ENCODE assay signal across 1 cellular context in the genomic region with DNA sequence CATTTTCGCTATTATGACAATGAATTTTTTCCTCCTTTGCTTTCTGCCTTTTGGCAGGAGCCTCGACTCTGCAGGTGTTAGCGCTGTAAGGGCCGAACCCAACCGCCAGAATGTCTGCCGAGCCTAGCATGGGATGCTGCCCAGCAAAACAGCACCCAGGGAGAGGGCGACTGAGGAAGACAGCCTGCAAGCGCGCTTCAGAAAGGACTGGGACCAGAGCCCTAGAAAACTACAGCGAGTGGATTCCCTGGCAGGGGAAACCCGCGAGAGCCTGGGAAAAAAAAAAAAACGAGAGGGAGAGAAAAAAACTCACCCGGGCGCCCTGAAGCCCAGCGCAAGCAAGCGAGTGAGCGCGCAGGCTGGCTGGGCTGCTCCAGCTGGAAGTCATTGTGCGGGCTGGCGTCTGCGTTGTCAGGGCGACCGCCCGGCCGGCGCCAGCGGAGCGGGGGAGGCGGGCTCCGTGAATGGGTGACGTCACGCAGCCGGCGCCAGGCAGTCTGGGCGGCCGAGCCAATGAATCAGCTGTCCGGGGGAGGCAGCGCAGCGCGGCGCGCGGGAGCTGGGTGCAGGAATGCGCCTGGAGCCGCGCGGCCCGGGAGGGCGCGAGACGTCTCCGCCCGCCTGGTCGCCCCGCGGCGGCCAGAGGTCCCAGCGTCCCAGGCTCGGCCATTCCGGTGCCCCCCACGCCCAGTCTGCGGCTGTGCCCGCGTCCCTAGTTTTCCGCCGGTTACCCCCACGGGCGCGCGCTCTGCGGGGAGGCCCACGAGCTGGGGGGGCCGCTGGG.
TF ChIP-seq lines count a peak whose summit lies in the region.

No MANE protein-coding gene starts in this region.

TF ChIP-seq in HepG2, 621 proteins besides CTCF, POLR2A, EP300 and RAD21 (continued from another document and continues in another):
- TF ChIP-seq, protein P1, sequence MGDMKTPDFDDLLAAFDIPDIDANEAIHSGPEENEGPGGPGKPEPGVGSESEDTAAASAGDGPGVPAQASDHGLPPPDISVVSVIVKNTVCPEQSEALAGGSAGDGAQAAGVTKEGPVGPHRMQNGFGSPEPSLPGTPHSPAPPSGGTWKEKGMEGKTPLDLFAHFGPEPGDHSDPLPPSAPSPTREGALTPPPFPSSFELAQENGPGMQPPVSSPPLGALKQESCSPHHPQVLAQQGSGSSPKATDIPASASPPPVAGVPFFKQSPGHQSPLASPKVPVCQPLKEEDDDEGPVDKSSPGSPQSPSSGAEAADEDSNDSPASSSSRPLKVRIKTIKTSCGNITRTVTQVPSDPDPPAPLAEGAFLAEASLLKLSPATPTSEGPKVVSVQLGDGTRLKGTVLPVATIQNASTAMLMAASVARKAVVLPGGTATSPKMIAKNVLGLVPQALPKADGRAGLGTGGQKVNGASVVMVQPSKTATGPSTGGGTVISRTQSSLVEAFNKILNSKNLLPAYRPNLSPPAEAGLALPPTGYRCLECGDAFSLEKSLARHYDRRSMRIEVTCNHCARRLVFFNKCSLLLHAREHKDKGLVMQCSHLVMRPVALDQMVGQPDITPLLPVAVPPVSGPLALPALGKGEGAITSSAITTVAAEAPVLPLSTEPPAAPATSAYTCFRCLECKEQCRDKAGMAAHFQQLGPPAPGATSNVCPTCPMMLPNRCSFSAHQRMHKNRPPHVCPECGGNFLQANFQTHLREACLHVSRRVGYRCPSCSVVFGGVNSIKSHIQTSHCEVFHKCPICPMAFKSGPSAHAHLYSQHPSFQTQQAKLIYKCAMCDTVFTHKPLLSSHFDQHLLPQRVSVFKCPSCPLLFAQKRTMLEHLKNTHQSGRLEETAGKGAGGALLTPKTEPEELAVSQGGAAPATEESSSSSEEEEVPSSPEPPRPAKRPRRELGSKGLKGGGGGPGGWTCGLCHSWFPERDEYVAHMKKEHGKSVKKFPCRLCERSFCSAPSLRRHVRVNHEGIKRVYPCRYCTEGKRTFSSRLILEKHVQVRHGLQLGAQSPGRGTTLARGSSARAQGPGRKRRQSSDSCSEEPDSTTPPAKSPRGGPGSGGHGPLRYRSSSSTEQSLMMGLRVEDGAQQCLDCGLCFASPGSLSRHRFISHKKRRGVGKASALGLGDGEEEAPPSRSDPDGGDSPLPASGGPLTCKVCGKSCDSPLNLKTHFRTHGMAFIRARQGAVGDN (CRISPR knock-in tag; IDR thresholded peaks at IDR 0.05) = peak; percentile 95
- TF ChIP-seq ZBTB43 (CRISPR knock-in tag; conservative IDR thresholded peaks at IDR 0.05) (peak; percentile 91), CREB1 (IDR thresholded peaks at IDR 0.05) (peak; percentile 100), CREB1 (CRISPR knock-in tag; IDR thresholded peaks at IDR 0.05) (peak; percentile 87), ZNF670 (CRISPR knock-in tag; IDR thresholded peaks at IDR 0.05; ENCODE audit: borderline replicate concordance) (peak; percentile 88; the same call in 1 of the 2 replicates), REL (CRISPR knock-in tag; conservative IDR thresholded peaks at IDR 0.05) (no peak), RBFOX2 (IDR thresholded peaks at IDR 0.05; ENCODE audit: low read depth, low read length) (peak; percentile 84), SNRNP70 (IDR thresholded peaks at IDR 0.05; ENCODE audit: low read depth, low read length) (no peak), NRL (CRISPR knock-in tag; IDR thresholded peaks at IDR 0.05; ENCODE audit: borderline replicate concordance) (no peak; the same call in 1 of the 2 replicates), SNAPC2 (CRISPR knock-in tag; IDR thresholded peaks at IDR 0.05) (peak; percentile 88), ZNF83 (CRISPR knock-in tag; IDR thresholded peaks at IDR 0.05; ENCODE audit: borderline replicate concordance) (peak; percentile 38; the same call in 1 of the 2 replicates), NFKBIZ (CRISPR knock-in tag; IDR thresholded peaks at IDR 0.05) (no peak), ATF1 (CRISPR knock-in tag; IDR thresholded peaks at IDR 0.05) (peak; percentile 76), THAP9 (CRISPR knock-in tag; IDR thresholded peaks at IDR 0.05; ENCODE audit: borderline replicate concordance) (peak; percentile 50; the same call in 1 of the 2 replicates), ZBTB38 (CRISPR knock-in tag; IDR thresholded peaks at IDR 0.05) (peak; percentile 93), ZNF362 (CRISPR knock-in tag; IDR thresholded peaks at IDR 0.05; ENCODE audit: borderline replicate concordance) (peak; percentile 97), ZNF224 (CRISPR knock-in tag; IDR thresholded peaks at IDR 0.05) (peak; percentile 61; the same call in 1 of the 2 replicates), HIVEP1 (CRISPR knock-in tag; IDR thresholded peaks at IDR 0.05) (no peak), THAP11 (CRISPR knock-in tag; IDR thresholded peaks at IDR 0.05) (peak; percentile 66)
- TF ChIP-seq, protein P2, sequence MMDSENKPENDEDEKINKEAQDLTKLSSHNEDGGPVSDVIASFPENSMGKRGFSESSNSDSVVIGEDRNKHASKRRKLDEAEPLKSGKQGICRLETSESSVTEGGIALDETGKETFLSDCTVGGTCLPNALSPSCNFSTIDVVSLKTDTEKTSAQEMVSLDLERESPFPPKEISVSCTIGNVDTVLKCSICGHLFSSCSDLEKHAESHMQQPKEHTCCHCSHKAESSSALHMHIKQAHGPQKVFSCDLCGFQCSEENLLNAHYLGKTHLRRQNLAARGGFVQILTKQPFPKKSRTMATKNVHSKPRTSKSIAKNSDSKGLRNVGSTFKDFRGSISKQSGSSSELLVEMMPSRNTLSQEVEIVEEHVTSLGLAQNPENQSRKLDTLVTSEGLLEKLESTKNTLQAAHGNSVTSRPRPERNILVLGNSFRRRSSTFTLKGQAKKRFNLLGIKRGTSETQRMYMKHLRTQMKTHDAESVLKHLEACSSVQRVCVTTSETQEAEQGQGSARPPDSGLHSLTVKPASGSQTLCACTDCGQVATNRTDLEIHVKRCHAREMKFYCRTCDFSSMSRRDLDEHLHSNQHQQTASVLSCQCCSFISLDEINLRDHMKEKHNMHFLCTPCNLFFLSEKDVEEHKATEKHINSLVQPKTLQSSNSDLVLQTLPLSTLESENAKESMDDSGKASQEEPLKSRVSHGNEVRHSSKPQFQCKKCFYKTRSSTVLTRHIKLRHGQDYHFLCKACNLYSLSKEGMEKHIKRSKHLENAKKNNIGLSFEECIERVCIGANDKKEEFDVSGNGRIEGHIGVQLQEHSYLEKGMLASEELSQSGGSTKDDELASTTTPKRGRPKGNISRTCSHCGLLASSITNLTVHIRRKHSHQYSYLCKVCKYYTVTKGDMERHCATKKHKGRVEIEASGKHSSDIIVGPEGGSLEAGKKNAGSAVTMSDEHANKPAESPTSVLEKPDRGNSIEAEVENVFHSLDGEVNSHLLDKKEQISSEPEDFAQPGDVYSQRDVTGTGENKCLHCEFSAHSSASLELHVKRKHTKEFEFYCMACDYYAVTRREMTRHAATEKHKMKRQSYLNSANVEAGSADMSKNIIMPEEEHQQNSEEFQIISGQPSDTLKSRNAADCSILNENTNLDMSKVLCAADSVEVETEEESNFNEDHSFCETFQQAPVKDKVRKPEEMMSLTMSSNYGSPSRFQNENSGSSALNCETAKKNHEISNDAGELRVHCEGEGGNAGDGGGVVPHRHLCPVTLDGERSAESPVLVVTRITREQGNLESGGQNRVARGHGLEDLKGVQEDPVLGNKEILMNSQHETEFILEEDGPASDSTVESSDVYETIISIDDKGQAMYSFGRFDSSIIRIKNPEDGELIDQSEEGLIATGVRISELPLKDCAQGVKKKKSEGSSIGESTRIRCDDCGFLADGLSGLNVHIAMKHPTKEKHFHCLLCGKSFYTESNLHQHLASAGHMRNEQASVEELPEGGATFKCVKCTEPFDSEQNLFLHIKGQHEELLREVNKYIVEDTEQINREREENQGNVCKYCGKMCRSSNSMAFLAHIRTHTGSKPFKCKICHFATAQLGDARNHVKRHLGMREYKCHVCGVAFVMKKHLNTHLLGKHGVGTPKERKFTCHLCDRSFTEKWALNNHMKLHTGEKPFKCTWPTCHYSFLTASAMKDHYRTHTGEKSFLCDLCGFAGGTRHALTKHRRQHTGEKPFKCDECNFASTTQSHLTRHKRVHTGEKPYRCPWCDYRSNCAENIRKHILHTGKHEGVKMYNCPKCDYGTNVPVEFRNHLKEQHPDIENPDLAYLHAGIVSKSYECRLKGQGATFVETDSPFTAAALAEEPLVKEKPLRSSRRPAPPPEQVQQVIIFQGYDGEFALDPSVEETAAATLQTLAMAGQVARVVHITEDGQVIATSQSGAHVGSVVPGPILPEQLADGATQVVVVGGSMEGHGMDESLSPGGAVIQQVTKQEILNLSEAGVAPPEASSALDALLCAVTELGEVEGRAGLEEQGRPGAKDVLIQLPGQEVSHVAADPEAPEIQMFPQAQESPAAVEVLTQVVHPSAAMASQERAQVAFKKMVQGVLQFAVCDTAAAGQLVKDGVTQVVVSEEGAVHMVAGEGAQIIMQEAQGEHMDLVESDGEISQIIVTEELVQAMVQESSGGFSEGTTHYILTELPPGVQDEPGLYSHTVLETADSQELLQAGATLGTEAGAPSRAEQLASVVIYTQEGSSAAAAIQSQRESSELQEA (CRISPR knock-in tag; IDR thresholded peaks at IDR 0.05; ENCODE audit: not compliant biosample characterization) = peak; percentile 59
- TF ChIP-seq, protein P3, sequence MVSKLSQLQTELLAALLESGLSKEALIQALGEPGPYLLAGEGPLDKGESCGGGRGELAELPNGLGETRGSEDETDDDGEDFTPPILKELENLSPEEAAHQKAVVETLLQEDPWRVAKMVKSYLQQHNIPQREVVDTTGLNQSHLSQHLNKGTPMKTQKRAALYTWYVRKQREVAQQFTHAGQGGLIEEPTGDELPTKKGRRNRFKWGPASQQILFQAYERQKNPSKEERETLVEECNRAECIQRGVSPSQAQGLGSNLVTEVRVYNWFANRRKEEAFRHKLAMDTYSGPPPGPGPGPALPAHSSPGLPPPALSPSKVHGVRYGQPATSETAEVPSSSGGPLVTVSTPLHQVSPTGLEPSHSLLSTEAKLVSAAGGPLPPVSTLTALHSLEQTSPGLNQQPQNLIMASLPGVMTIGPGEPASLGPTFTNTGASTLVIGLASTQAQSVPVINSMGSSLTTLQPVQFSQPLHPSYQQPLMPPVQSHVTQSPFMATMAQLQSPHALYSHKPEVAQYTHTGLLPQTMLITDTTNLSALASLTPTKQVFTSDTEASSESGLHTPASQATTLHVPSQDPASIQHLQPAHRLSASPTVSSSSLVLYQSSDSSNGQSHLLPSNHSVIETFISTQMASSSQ (IDR thresholded peaks at IDR 0.05; ENCODE audit: low read depth) = no peak
- TF ChIP-seq, protein P3 (CRISPR knock-in tag; IDR thresholded peaks at IDR 0.05; ENCODE audit: borderline replicate concordance) = peak; percentile 93
- TF ChIP-seq, protein P4, sequence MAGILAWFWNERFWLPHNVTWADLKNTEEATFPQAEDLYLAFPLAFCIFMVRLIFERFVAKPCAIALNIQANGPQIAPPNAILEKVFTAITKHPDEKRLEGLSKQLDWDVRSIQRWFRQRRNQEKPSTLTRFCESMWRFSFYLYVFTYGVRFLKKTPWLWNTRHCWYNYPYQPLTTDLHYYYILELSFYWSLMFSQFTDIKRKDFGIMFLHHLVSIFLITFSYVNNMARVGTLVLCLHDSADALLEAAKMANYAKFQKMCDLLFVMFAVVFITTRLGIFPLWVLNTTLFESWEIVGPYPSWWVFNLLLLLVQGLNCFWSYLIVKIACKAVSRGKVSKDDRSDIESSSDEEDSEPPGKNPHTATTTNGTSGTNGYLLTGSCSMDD (CRISPR knock-in tag; IDR thresholded peaks at IDR 0.05) = 0 out of 2 replicates have a peak, but pooled peaks have one; percentile 18
